In genomic region chr2:170525566-170525900, GRCh38 we compare ENCODE assay signal across 8 cellular contexts.
A peak's percentile ranks its signal among the peaks of the same experiment; 100 is the strongest.
DNase-seq lines count a peak whose midpoint lies in the region; ATAC-seq, FAIRE-seq and TF ChIP-seq lines count a peak whose summit lies in the region.
"Had no signal": no experiment of that assay in that cellular context is flagged by ENCODE, and none has a peak within 500 bp of the region (broad histone marks: within the 10 kb centered on the region; RNA-seq: fewer than 3 reads in every experiment).

No MANE protein-coding gene starts in this region.

- DNase-seq in HTR-8/SVneo (ENCODE audit: insufficient read length, low spot score) (peak; percentile 81), mammary epithelial cell (peak; percentile 92), left colon (peak; percentile 24 to 70), upper lobe of right lung (peak; percentile 63), GM12891 (ENCODE audit: insufficient read length, low spot score) (no peak)
- no peak for DNase-seq in stimulated activated effector memory CD8-positive, alpha-beta T cell treated with anti-CD3 and anti-CD28 coated beads, Interleukin-12 subunit alpha, Interleukin-12 subunit beta, amount 100 ng/mL, for 72 hours (ENCODE audit: low spot score in 2 of 2)

- no peaks in the 10 kb centered on the region for H3K9me3 ChIP-seq in mammary epithelial cell (replicated peaks; ENCODE audit: insufficient read depth, low read length)
- H3K9me3 ChIP-seq in upper lobe of right lung, result no peaks in the 10 kb centered on the region

- H3K4me3 Mint-ChIP-seq in stimulated activated effector memory CD8-positive, alpha-beta T cell treated with anti-CD3 and anti-CD28 coated beads, Interleukin-12 subunit alpha, Interleukin-12 subunit beta, amount 100 ng/mL, for 72 hours, result no peak overlapping the region

- H4K20me1 ChIP-seq in mammary epithelial cell (ENCODE audit: insufficient read depth, low read length), result no peaks in the 10 kb centered on the region

- H3K4me2 ChIP-seq in mammary epithelial cell (ENCODE audit: insufficient read depth, low read depth, low read length), result no peak overlapping the region

- H3K4me1 Mint-ChIP-seq in stimulated activated effector memory CD8-positive, alpha-beta T cell treated with anti-CD3 and anti-CD28 coated beads, Interleukin-12 subunit alpha, Interleukin-12 subunit beta, amount 100 ng/mL, for 72 hours, result no peaks in the 10 kb centered on the region

- no peak for TF ChIP-seq CTCF in mammary epithelial cell (conservative IDR thresholded peaks at IDR 0.05 in 1 of 2, IDR thresholded peaks at IDR 0.05 in 1 of 2; ENCODE audit: extremely low read depth in 1 of 2, insufficient read depth in 1 of 2, low read depth in 1 of 2, low read length in 2 of 2)
- no peak for TF ChIP-seq CTCF in upper lobe of right lung (IDR thresholded peaks at IDR 0.05)

- peaks cover 11% of the 10 kb centered on the region for H3K4me1 ChIP-seq in mammary epithelial cell (ENCODE audit: insufficient read depth, low read length)
- peaks cover 15% of the 10 kb centered on the region for H3K4me1 ChIP-seq in upper lobe of right lung

- dilution Hi-C loops in mammary epithelial cell (cut with HindIII; ENCODE audit: low sequenced_read_pairs), result no loop called here

- no peak for TF ChIP-seq POLR2A in GM12891 (IDR thresholded peaks at IDR 0.05; ENCODE audit: low read depth, low read length)

- FAIRE-seq in HTR-8/SVneo (lab: Jason Lieb, UNC), result peak; percentile 77
- FAIRE-seq in GM12891 (lab: Jason Lieb, UNC), result no peak

- 19% methylated on average over 4 of the region's 5 CpGs for WGBS in mammary epithelial cell (ENCODE audit: low coverage, missing lambda C conversion rate)

- no peak overlapping the region for H3K9ac ChIP-seq in mammary epithelial cell (ENCODE audit: insufficient read depth, low read length)

- H3K9me3 Mint-ChIP-seq in stimulated activated effector memory CD8-positive, alpha-beta T cell treated with anti-CD3 and anti-CD28 coated beads, Interleukin-12 subunit alpha, Interleukin-12 subunit beta, amount 100 ng/mL, for 72 hours, result no peaks in the 10 kb centered on the region

- CTCF ChIA-PET in mammary epithelial cell (lab: Charles Lee; ENCODE audit: low non-redundant PET), result interaction anchor here (0.6 kb wide), 1 partner anchor 38 kb away, joined by 4 read pairs; no protein-coding TSS in a partner anchor

- BruUV-seq in mammary epithelial cell (replicated peaks; lab: Mats Ljungman, UMichigan), result no TSS peak

- H3K4me3 ChIP-seq in mammary epithelial cell (replicated peaks in 1 of 3; ENCODE audit: insufficient read depth in 1 of 3, low read depth in 2 of 3, low read length in 3 of 3), result no peak overlapping the region
- no peak overlapping the region for H3K4me3 ChIP-seq in upper lobe of right lung
- H3K4me3 ChIP-seq: cardiac muscle cell had no signal

- in situ Hi-C loops in mammary epithelial cell (cut with MboI; ENCODE audit: low sequenced_read_pairs in 2 of 2), result no loop called here

- no peak for ATAC-seq in left colon
- peak; percentile 75 for ATAC-seq in upper lobe of right lung
- ATAC-seq in stimulated activated effector memory CD8-positive, alpha-beta T cell treated with anti-CD3 and anti-CD28 coated beads, Interleukin-12 subunit alpha, Interleukin-12 subunit beta, amount 100 ng/mL, for 72 hours, result no peak
- no peak for ATAC-seq in GM21515 (IDR thresholded peaks at IDR 0.05; ENCODE audit: unreplicated experiment)

- intact Hi-C loops in mammary epithelial cell (cut with micrococcal nuclease) (no loop called here), left colon (cut with DNase I, micrococcal nuclease) (no loop called here), upper lobe of right lung (cut with DNase I) (no loop called here)

- no peak overlapping the region for H3K27ac Mint-ChIP-seq in stimulated activated effector memory CD8-positive, alpha-beta T cell treated with anti-CD3 and anti-CD28 coated beads, Interleukin-12 subunit alpha, Interleukin-12 subunit beta, amount 100 ng/mL, for 72 hours

- no peak overlapping the region for H2AFZ ChIP-seq in mammary epithelial cell (ENCODE audit: low read depth, low read length)

- no peaks in the 10 kb centered on the region for H3K36me3 ChIP-seq in mammary epithelial cell (ENCODE audit: insufficient read depth, low read length)
- no peaks in the 10 kb centered on the region for H3K36me3 ChIP-seq in upper lobe of right lung
- H3K36me3 ChIP-seq: cardiac muscle cell had no signal

- no peak overlapping the region for H3K27ac ChIP-seq in mammary epithelial cell (ENCODE audit: insufficient read depth, low read depth, low read length)
- no peak overlapping the region for H3K27ac ChIP-seq in upper lobe of right lung
- H3K27ac ChIP-seq: cardiac muscle cell had no signal

- H3K27me3 ChIP-seq in mammary epithelial cell (ENCODE audit: insufficient read depth, low read length), result no peaks in the 10 kb centered on the region
- no peaks in the 10 kb centered on the region for H3K27me3 ChIP-seq in upper lobe of right lung
- H3K27me3 ChIP-seq: cardiac muscle cell had no signal

- no peaks in the 10 kb centered on the region for H3K36me3 Mint-ChIP-seq in stimulated activated effector memory CD8-positive, alpha-beta T cell treated with anti-CD3 and anti-CD28 coated beads, Interleukin-12 subunit alpha, Interleukin-12 subunit beta, amount 100 ng/mL, for 72 hours

- H3K79me2 ChIP-seq in mammary epithelial cell (ENCODE audit: insufficient read depth, low read length), result no peaks in the 10 kb centered on the region

TF ChIP-seq in GM12891, 5 proteins besides CTCF, POLR2A, EP300 and RAD21:
- TF ChIP-seq TAF1 (IDR thresholded peaks at IDR 0.05; ENCODE audit: low read depth, low read length) (no peak), SPI1 (IDR thresholded peaks at IDR 0.05; ENCODE audit: low read depth, low read length) (no peak), PAX5 (IDR thresholded peaks at IDR 0.05; ENCODE audit: insufficient read depth, low read length, severe bottlenecking) (no peak), POU2F2 (IDR thresholded peaks at IDR 0.05; ENCODE audit: low read depth, low read length) (no peak), POLR2AphosphoS5 (IDR thresholded peaks at IDR 0.05; ENCODE audit: low read depth, low read length) (no peak)

Comparison
In these comparisons a context has a peak if more than half of its experiments do, and no peak if none do; other contexts are left out.
1. DNase-seq: peak in HTR-8/SVneo (single experiment), mammary epithelial cell (single experiment), left colon (2 of 2) and upper lobe of right lung (single experiment); none in stimulated activated effector memory CD8-positive, alpha-beta T cell treated with anti-CD3 and anti-CD28 coated beads, Interleukin-12 subunit alpha, Interleukin-12 subunit beta, amount 100 ng/mL, for 72 hours (0 of 2) and GM12891 (single experiment).